11 cellular contexts compared by ENCODE assay signal in genomic region chr11:1870721-1871466, GRCh38. TPM values are rescaled to one million over a fixed set of nuclear protein-coding genes. Genes with fewer than 3 reads are reported as not detected.
A peak's percentile ranks its signal among the peaks of the same experiment; 100 is the strongest.
DNase-seq lines count a peak whose midpoint lies in the region; ATAC-seq, FAIRE-seq and TF ChIP-seq lines count a peak whose summit lies in the region.
"Had no signal": no experiment of that assay in that cellular context is flagged by ENCODE, and none has a peak within 500 bp of the region (broad histone marks: within the 10 kb centered on the region; RNA-seq: fewer than 3 reads in every experiment).

No MANE protein-coding gene starts in this region.

- H3K4me1 Mint-ChIP-seq in activated CD8-positive, alpha-beta T cell treated with anti-CD3 and anti-CD28 coated beads for 36 hours (ENCODE audit: low read depth) = peaks cover 51% of the 10 kb centered on the region

- POLR2A ChIA-PET in activated CD8-positive, alpha-beta T cell treated with anti-CD3 and anti-CD28 coated beads for 36 hours (lab: Charles Lee) = interaction anchor here (0.7 to 3.1 kb wide), 6 partner anchors 13 to 79 kb away, joined by 3 to 20 read pairs (median 3); partner anchors contain the start of genes LSP1 and PRR33

- DNase-seq in G401 (ENCODE audit: low spot score) (peak; percentile 11), fibroblast of villous mesenchyme (ENCODE audit: low read depth) (peak; percentile 66), sciatic nerve (ENCODE audit: low spot score) (no peak), RCC 7860 (ENCODE audit: low spot score) (no peak), NCI-H2196 (lab: John Stamatoyannopoulos, UW; ENCODE audit: unreplicated experiment) (no peak)
- peak; percentile 61 for DNase-seq in activated CD8-positive, alpha-beta T cell treated with anti-CD3 and anti-CD28 coated beads for 36 hours
- DNase-seq: small intestine had no signal

- no peaks in the 10 kb centered on the region for H3K36me3 Mint-ChIP-seq in activated CD8-positive, alpha-beta T cell treated with anti-CD3 and anti-CD28 coated beads for 36 hours (ENCODE audit: low read depth)

- CTCF ChIA-PET in activated CD8-positive, alpha-beta T cell treated with anti-CD3 and anti-CD28 coated beads for 36 hours (lab: Charles Lee) = interaction anchor here (0.9 to 2.8 kb wide), 3 partner anchors 11 to 279 kb away, joined by 4 to 34 read pairs (median 9); no protein-coding TSS in a partner anchor

- no peaks in the 10 kb centered on the region for H3K9me3 Mint-ChIP-seq in activated CD8-positive, alpha-beta T cell treated with anti-CD3 and anti-CD28 coated beads for 36 hours

- H3K27me3 Mint-ChIP-seq in activated CD8-positive, alpha-beta T cell treated with anti-CD3 and anti-CD28 coated beads for 36 hours = no peaks in the 10 kb centered on the region

- intact Hi-C loops in activated CD8-positive, alpha-beta T cell treated with anti-CD3 and anti-CD28 coated beads for 36 hours (cut with micrococcal nuclease) = no loop called here
- intact Hi-C loops in sciatic nerve (cut with DNase I) = no loop called here

- peak overlapping the region; percentile 22 for H3K27ac Mint-ChIP-seq in activated CD8-positive, alpha-beta T cell treated with anti-CD3 and anti-CD28 coated beads for 36 hours

- H3K4me3 ChIP-seq in fibroblast of villous mesenchyme (ENCODE audit: low read depth, low read length) = peak overlapping the region; percentile 52

- peak overlapping the region; percentile 9 for H3K4me3 Mint-ChIP-seq in activated CD8-positive, alpha-beta T cell treated with anti-CD3 and anti-CD28 coated beads for 36 hours

- in situ Hi-C loops in G401 (cut with HindIII; ENCODE audit: low sequenced_read_pairs) = no loop called here

- no peak for FAIRE-seq in RCC 7860 (lab: Jason Lieb, UNC)
- FAIRE-seq: HTR-8/SVneo, small intestine had no signal

- no peak for TF ChIP-seq CTCF in activated CD8-positive, alpha-beta T cell treated with anti-CD3 and anti-CD28 coated beads for 36 hours (IDR thresholded peaks at IDR 0.05)
- no peak for TF ChIP-seq CTCF in fibroblast of villous mesenchyme (IDR thresholded peaks at IDR 0.05; ENCODE audit: insufficient read depth, low read depth, low read length)

- peak; percentile 79 for ATAC-seq in activated CD8-positive, alpha-beta T cell treated with anti-CD3 and anti-CD28 coated beads for 36 hours
- ATAC-seq in sciatic nerve = peak; percentile 56
- ATAC-seq in HG03460 (IDR thresholded peaks at IDR 0.05; ENCODE audit: unreplicated experiment) = no peak
- no peak for ATAC-seq in GM18858 (IDR thresholded peaks at IDR 0.05; ENCODE audit: unreplicated experiment)

RNA-seq across cellular contexts. Expression of gene LSP1, which starts 18.0 kb away (rescaled TPM):
- 0.20 TPM in 1 of 2 replicates, not detected in the other for total RNA-seq in G401 (2014; rRNA removed; shearing (Covaris generic))
- 100 to 1,000 TPM; 247 to 251 TPM for total RNA-seq in activated CD8-positive, alpha-beta T cell treated with anti-CD3 and anti-CD28 coated beads for 36 hours
- total RNA-seq in fibroblast of villous mesenchyme (0.32 TPM in 1 of 2 replicates, not detected in the other), sciatic nerve (89.6 TPM)

RNA-seq across cellular contexts. Expression of gene PRR33, which starts 20.8 kb away (rescaled TPM):
- total RNA-seq in G401 (2014; rRNA removed; shearing (Covaris generic)) = not detected in 2 replicates
- total RNA-seq in activated CD8-positive, alpha-beta T cell treated with anti-CD3 and anti-CD28 coated beads for 36 hours = under 1 TPM; 0.16 to 0.20 TPM
- not detected in 2 replicates for total RNA-seq in fibroblast of villous mesenchyme
- not detected for total RNA-seq in sciatic nerve
- total RNA-seq: T-helper 2 cell treated with Interferon-gamma antibody and Interleukin-4, amounts not matched to agents 100 ng/mL and 5 ng/mL, for 36 hours had no signal

RNA-seq across cellular contexts. Expression of gene TNNI2, which starts 32.1 kb away (rescaled TPM):
- not detected in 2 replicates for total RNA-seq in G401 (2014; rRNA removed; shearing (Covaris generic))
- total RNA-seq in activated CD8-positive, alpha-beta T cell treated with anti-CD3 and anti-CD28 coated beads for 36 hours = under 1 TPM in 1 of 2 experiments, not detected in 1; 0.92 TPM
- total RNA-seq in fibroblast of villous mesenchyme = not detected in 2 replicates
- not detected for total RNA-seq in sciatic nerve

RNA-seq across cellular contexts. Expression of gene SYT8, which starts 36.1 kb away (rescaled TPM):
- total RNA-seq in G401 (2014; rRNA removed; shearing (Covaris generic)) = not detected in 2 replicates
- not detected for total RNA-seq in activated CD8-positive, alpha-beta T cell treated with anti-CD3 and anti-CD28 coated beads for 36 hours
- total RNA-seq in fibroblast of villous mesenchyme (under 0.01 TPM in 1 of 2 replicates, not detected in the other), sciatic nerve (1.1 TPM)
- total RNA-seq: T-helper 2 cell treated with Interferon-gamma antibody and Interleukin-4, amounts not matched to agents 100 ng/mL and 5 ng/mL, for 36 hours had no signal

RNA-seq across cellular contexts. Expression of gene TNNT3, which starts 48.6 kb away (rescaled TPM):
- not detected in 2 replicates for total RNA-seq in G401 (2014; rRNA removed; shearing (Covaris generic))
- 1 to 10 TPM; 4.9 to 5.4 TPM for total RNA-seq in activated CD8-positive, alpha-beta T cell treated with anti-CD3 and anti-CD28 coated beads for 36 hours
- total RNA-seq in fibroblast of villous mesenchyme = not detected in 2 replicates
- 35.6 TPM for total RNA-seq in sciatic nerve

Comparison
In these comparisons a context has a peak if more than half of its experiments do, and no peak if none do; other contexts are left out.
1. DNase-seq: peak in G401 (single experiment), activated CD8-positive, alpha-beta T cell treated with anti-CD3 and anti-CD28 coated beads for 36 hours (single experiment) and fibroblast of villous mesenchyme (single experiment); none in sciatic nerve (single experiment), RCC 7860 (single experiment) and NCI-H2196 (single experiment).
2. ATAC-seq: peak in activated CD8-positive, alpha-beta T cell treated with anti-CD3 and anti-CD28 coated beads for 36 hours (single experiment) and sciatic nerve (single experiment); none in HG03460 (single experiment) and GM18858 (single experiment).
3. RNA of gene LSP1, which starts 18.0 kb away (total RNA-seq): 247 to 251 TPM in activated CD8-positive, alpha-beta T cell treated with anti-CD3 and anti-CD28 coated beads for 36 hours and 89.6 TPM in sciatic nerve (single experiment); 0.20 TPM in G401 and 0.32 TPM in fibroblast of villous mesenchyme; every median in the first group is over 10 times any median in the second.